In the genomic region with DNA sequence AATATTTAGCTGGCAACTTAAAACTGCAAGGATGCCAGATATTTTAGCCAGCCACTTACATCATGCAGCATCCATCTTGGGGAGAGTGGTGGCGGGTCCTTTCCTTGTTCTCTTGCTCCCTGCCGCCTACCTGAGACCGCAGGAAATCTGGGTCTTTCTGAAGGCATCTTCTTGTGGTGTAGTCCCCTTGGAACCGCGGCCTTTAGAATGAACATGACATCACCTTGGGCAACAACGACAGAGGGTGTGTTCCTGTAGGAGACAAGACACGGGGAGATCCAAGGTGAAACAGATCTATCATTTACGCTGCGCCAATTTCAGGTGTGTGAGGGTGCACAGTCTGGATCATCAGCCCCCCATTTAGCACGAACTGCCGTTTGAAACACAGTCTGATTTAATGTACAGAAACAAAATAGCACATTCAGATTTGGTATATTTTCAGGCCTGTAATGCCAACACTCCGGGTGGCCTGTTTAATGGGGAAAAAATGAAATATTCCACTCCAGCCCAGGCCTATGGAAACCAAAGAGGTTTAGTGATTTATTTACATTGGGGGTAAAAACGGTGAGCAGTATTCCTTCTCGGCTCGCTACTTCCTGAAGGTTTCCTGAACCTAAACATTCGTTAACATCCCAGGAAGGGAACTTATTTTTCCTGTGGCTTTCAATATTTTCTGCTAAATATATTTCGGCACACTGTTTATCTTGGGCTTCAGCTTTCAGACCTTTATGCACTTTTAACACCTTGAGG, we compare ENCODE assay signal across 8 cellular contexts. TPM values are rescaled to one million over a fixed set of nuclear protein-coding genes. Genes with fewer than 3 reads are reported as not detected.
A peak's percentile ranks its signal among the peaks of the same experiment; 100 is the strongest.
DNase-seq lines count a peak whose midpoint lies in the region; ATAC-seq, FAIRE-seq and TF ChIP-seq lines count a peak whose summit lies in the region.

No MANE protein-coding gene starts in this region.

- TF ChIP-seq POLR2A in A549 (IDR thresholded peaks at IDR 0.05; ENCODE audit: low read length), result no peak

- H3K4me1 ChIP-seq in A549, result peaks cover 91% of the 10 kb centered on the region
- H3K4me1 ChIP-seq in iPS-20b (ENCODE audit: insufficient read depth, low read length), result peaks cover 85% of the 10 kb centered on the region
- H3K4me1 ChIP-seq in stomach smooth muscle (ENCODE audit: control insufficient read depth, insufficient read depth, low read length), result peaks cover 85% of the 10 kb centered on the region

- ATAC-seq in A549, result no peak; a peak in 1 of 6 replicates

- peaks cover 32% of the 10 kb centered on the region for H3K27me3 ChIP-seq in iPS-20b (ENCODE audit: insufficient read depth, low read length)
- H3K27me3 ChIP-seq in stomach smooth muscle (ENCODE audit: control insufficient read depth in 1 of 2, insufficient read depth in 2 of 2, low read length in 2 of 2), result no peaks in the 10 kb centered on the region

- H3K27ac ChIP-seq in A549, result peak overlapping the region; percentile 90 to 99
- H3K27ac ChIP-seq in iPS-20b (ENCODE audit: low read length), result peak overlapping the region; percentile 13
- peak overlapping the region; percentile 95 for H3K27ac ChIP-seq in stomach smooth muscle (ENCODE audit: low read length)

- no peak for TF ChIP-seq EP300 in A549 (IDR thresholded peaks at IDR 0.05)

- no peaks in the 10 kb centered on the region for H3K9me3 ChIP-seq in A549
- no peaks in the 10 kb centered on the region for H3K9me3 ChIP-seq in iPS-20b (ENCODE audit: insufficient read depth, low read depth, low read length)
- no peaks in the 10 kb centered on the region for H3K9me3 ChIP-seq in stomach smooth muscle (ENCODE audit: control insufficient read depth in 2 of 2, low read length in 2 of 2)

- H3K9me3 Mint-ChIP-seq in HFFc6, result no peaks in the 10 kb centered on the region
- no peaks in the 10 kb centered on the region for H3K9me3 Mint-ChIP-seq in activated T-cell treated with anti-CD3 and anti-CD28 coated beads, Interleukin-2, amount 50 U/mL, for 24 hours

- peak overlapping the region; percentile 22; the same call in 2 of the 3 replicates for H3K4me3 ChIP-seq in A549
- H3K4me3 ChIP-seq in iPS-20b (ENCODE audit: low read length), result peak overlapping the region; percentile 65; the same call in 1 of the 2 replicates
- peak overlapping the region; percentile 24 to 69 for H3K4me3 ChIP-seq in stomach smooth muscle (ENCODE audit: low read length in 2 of 2)

- H3K36me3 Mint-ChIP-seq in HFFc6 (ENCODE audit: low read depth), result no peaks in the 10 kb centered on the region
- no peaks in the 10 kb centered on the region for H3K36me3 Mint-ChIP-seq in activated T-cell treated with anti-CD3 and anti-CD28 coated beads, Interleukin-2, amount 50 U/mL, for 24 hours (ENCODE audit: low read depth)

- peaks cover 99% of the 10 kb centered on the region for H3K4me1 Mint-ChIP-seq in HFFc6 (ENCODE audit: low read depth)
- peaks cover 92% of the 10 kb centered on the region for H3K4me1 Mint-ChIP-seq in activated T-cell treated with anti-CD3 and anti-CD28 coated beads, Interleukin-2, amount 50 U/mL, for 24 hours (ENCODE audit: low read depth)

- TF ChIP-seq CTCF in A549 (IDR thresholded peaks at IDR 0.05), result no peak
- TF ChIP-seq CTCF in HFFc6 (IDR thresholded peaks at IDR 0.05), result no peak

- H3K27me3 Mint-ChIP-seq in HFFc6 (ENCODE audit: insufficient read depth), result peaks cover 2% of the 10 kb centered on the region
- no peaks in the 10 kb centered on the region for H3K27me3 Mint-ChIP-seq in activated T-cell treated with anti-CD3 and anti-CD28 coated beads, Interleukin-2, amount 50 U/mL, for 24 hours

- DNase-seq in A549 (ENCODE audit: low read depth in 1 of 2, low spot score in 1 of 2) (no peak), HFFc6 (no peak), OCI-M1 (lab: John Stamatoyannopoulos, UW) (no peak), mucosa of gallbladder (ENCODE audit: low spot score) (no peak), putamen (ENCODE audit: low spot score) (no peak)
- DNase-seq in activated T-cell treated with anti-CD3 and anti-CD28 coated beads, Interleukin-2, amount 50 U/mL, for 24 hours, result peak; percentile 54

- H3K9ac ChIP-seq in iPS-20b (ENCODE audit: low read depth, low read length) (peak overlapping the region; percentile 69; the same call in 1 of the 2 replicates), stomach smooth muscle (ENCODE audit: low read length in 2 of 2) (peak overlapping the region; percentile 29 to 54)

- peak overlapping the region; percentile 86 for H3K4me3 Mint-ChIP-seq in HFFc6
- H3K4me3 Mint-ChIP-seq in activated T-cell treated with anti-CD3 and anti-CD28 coated beads, Interleukin-2, amount 50 U/mL, for 24 hours, result peak overlapping the region; percentile 76

- no peak for FAIRE-seq in A549 (lab: Jason Lieb, UNC)

- H3K27ac Mint-ChIP-seq in HFFc6, result peak overlapping the region; percentile 99
- peak overlapping the region; percentile 97 for H3K27ac Mint-ChIP-seq in activated T-cell treated with anti-CD3 and anti-CD28 coated beads, Interleukin-2, amount 50 U/mL, for 24 hours

- CTCF ChIA-PET in A549 (lab: Yijun Ruan, JAX), result interaction anchor here (1.2 to 13.6 kb wide), 14 partner anchors 12 to 165 kb away, joined by 3 to 182 read pairs (median 7); a partner anchor contains a TSS

- TF ChIP-seq RAD21 in A549 (conservative IDR thresholded peaks at IDR 0.05 in 1 of 2, IDR thresholded peaks at IDR 0.05 in 1 of 2), result no peak

- POLR2A ChIA-PET in A549 (lab: Yijun Ruan, JAX), result interaction anchor here (0.8 to 3.4 kb wide), 10 partner anchors 9 to 136 kb away, joined by 3 to 54 read pairs (median 6); a partner anchor contains a TSS

- H3K36me3 ChIP-seq in iPS-20b (ENCODE audit: insufficient read depth, low read depth, low read length) (no peaks in the 10 kb centered on the region), stomach smooth muscle (ENCODE audit: control insufficient read depth in 2 of 2, insufficient read depth in 2 of 2, low read length in 2 of 2) (no peaks in the 10 kb centered on the region)

- 31% methylated on average over 17 of the region's 17 CpGs for WGBS in A549 (ENCODE audit: missing lambda C conversion rate)

- H3K4me2 ChIP-seq in A549, result peak overlapping the region; percentile 84

TF ChIP-seq in A549, 52 proteins besides CTCF, POLR2A, EP300 and RAD21:
- TF ChIP-seq NPAS2 (CRISPR knock-in tag; IDR thresholded peaks at IDR 0.05; ENCODE audit: borderline replicate concordance) (no peak), NFE2L2 (conservative IDR thresholded peaks at IDR 0.05; ENCODE audit: low read length) (no peak), HEYL (CRISPR knock-in tag; IDR thresholded peaks at IDR 0.05) (no peak), HOXB13 (CRISPR knock-in tag; IDR thresholded peaks at IDR 0.05; ENCODE audit: low read depth) (no peak), KDM5A (IDR thresholded peaks at IDR 0.05) (no peak), BHLHE40 (IDR thresholded peaks at IDR 0.05; ENCODE audit: low read depth, low read length) (no peak), RARB (CRISPR knock-in tag; IDR thresholded peaks at IDR 0.05) (no peak), ZSCAN20 (CRISPR knock-in tag; IDR thresholded peaks at IDR 0.05) (no peak), RCOR1 (IDR thresholded peaks at IDR 0.05; ENCODE audit: low read depth, low read length) (no peak), MYC (IDR thresholded peaks at IDR 0.05; ENCODE audit: borderline replicate concordance, low read length) (no peak), RNF2 (IDR thresholded peaks at IDR 0.05; ENCODE audit: borderline replicate concordance, low read depth) (no peak), ESRRA (IDR thresholded peaks at IDR 0.05; ENCODE audit: borderline replicate concordance, low read length) (no peak), TP53 (CRISPR knock-in tag; IDR thresholded peaks at IDR 0.05) (no peak), SREBF2 (IDR thresholded peaks at IDR 0.05) (no peak), SMC3 (IDR thresholded peaks at IDR 0.05) (no peak), JUN (IDR thresholded peaks at IDR 0.05) (no peak), FOXS1 (CRISPR knock-in tag; IDR thresholded peaks at IDR 0.05) (no peak)
- TF ChIP-seq, protein P1, sequence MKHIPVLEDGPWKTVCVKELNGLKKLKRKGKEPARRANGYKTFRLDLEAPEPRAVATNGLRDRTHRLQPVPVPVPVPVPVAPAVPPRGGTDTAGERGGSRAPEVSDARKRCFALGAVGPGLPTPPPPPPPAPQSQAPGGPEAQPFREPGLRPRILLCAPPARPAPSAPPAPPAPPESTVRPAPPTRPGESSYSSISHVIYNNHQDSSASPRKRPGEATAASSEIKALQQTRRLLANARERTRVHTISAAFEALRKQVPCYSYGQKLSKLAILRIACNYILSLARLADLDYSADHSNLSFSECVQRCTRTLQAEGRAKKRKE (CRISPR knock-in tag; IDR thresholded peaks at IDR 0.05; ENCODE audit: low read depth), result no peak
- TF ChIP-seq, protein P2, sequence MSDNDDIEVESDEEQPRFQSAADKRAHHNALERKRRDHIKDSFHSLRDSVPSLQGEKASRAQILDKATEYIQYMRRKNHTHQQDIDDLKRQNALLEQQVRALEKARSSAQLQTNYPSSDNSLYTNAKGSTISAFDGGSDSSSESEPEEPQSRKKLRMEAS (IDR thresholded peaks at IDR 0.05), result no peak

RNA-seq across cellular contexts. Expression of a gene that starts 12.7 kb away (rescaled TPM):
- polyA plus RNA-seq in A549 (2011; rRNA removed) (12.5 and 18.1 TPM in 2 replicates), A549 (2017; fragmentation: RNase III; extraction: RNeasy Plus Mini Kit Qiagen cat#74134 plus additional on column Dnase treatment) (20.1 to 31.0 TPM (median 28.3 TPM) in 3 replicates)
- polyA plus RNA-seq in A549 (2012; cell fraction: cytosol; rRNA removed), result 15.1 and 25.7 TPM in 2 replicates
- polyA plus RNA-seq in A549 (2012; cell fraction: nucleus; rRNA removed), result 25.5 and 31.5 TPM in 2 replicates
- 11.5 and 15.0 TPM in 2 replicates for polyA minus RNA-seq in A549 (2011; rRNA and poly(A)+ RNA removed)
- total RNA-seq in HFFc6 (2021; fragmentation: NEBNext Ultra II Directional; extraction: Animal tissue kit (Norgen Biotek cat#: 25700)), result 10 to 100 TPM; 37.1 to 46.3 (median 38.3) TPM
- 70.9 TPM for total RNA-seq in mucosa of gallbladder

RNA-seq across cellular contexts. Expression of a gene that starts 56.9 kb away (rescaled TPM):
- polyA plus RNA-seq in A549 (2011; rRNA removed) (13.9 and 15.2 TPM in 2 replicates), A549 (2017; fragmentation: RNase III; extraction: RNeasy Plus Mini Kit Qiagen cat#74134 plus additional on column Dnase treatment) (8.9 to 9.6 TPM (median 8.9 TPM) in 3 replicates)
- 5.2 and 7.2 TPM in 2 replicates for polyA plus RNA-seq in A549 (2012; cell fraction: cytosol; rRNA removed)
- polyA plus RNA-seq in A549 (2012; cell fraction: nucleus; rRNA removed), result 3.9 and 5.1 TPM in 2 replicates
- 12.4 and 15.7 TPM in 2 replicates for polyA minus RNA-seq in A549 (2011; rRNA and poly(A)+ RNA removed)
- 10 to 100 TPM in 4 of 6 experiments, 1 to 10 TPM in 2; 9.1 to 12.5 (median 11.5) TPM for total RNA-seq in HFFc6 (2021; fragmentation: NEBNext Ultra II Directional; extraction: Animal tissue kit (Norgen Biotek cat#: 25700))
- total RNA-seq in mucosa of gallbladder, result 31.2 TPM

Comparison
In these comparisons a context has a peak if more than half of its experiments do, and no peak if none do; other contexts are left out.
1. H3K27ac ChIP-seq: peak in every context shown above with its lines; median percentile 95 in stomach smooth muscle; 94 in A549; 13 in iPS-20b.